Comparison of ENCODE assay signal across 13 cellular contexts in genomic region chr4:37872310-37872988, GRCh38. TPM values are rescaled to one million over a fixed set of nuclear protein-coding genes. Genes with fewer than 3 reads are reported as not detected.
DNase-seq lines count a peak whose midpoint lies in the region; ATAC-seq and TF ChIP-seq lines count a peak whose summit lies in the region.
"Had no signal": no experiment of that assay in that cellular context is flagged by ENCODE, and none has a peak within 500 bp of the region (broad histone marks: within the 10 kb centered on the region; RNA-seq: fewer than 3 reads in every experiment).

No MANE protein-coding gene starts in this region.

- no peak for TF ChIP-seq CTCF in activated CD8-positive, alpha-beta T cell treated with anti-CD3 and anti-CD28 coated beads for 36 hours (IDR thresholded peaks at IDR 0.05)

- DNase-seq in activated CD4-positive, alpha-beta T cell treated with anti-CD3 and anti-CD28 coated beads, Interleukin-2, amount 10 ng/mL, durations not matched to agents 7 days and 5 days: no peak
- DNase-seq in activated CD4-positive, alpha-beta T cell treated with anti-CD3 and anti-CD28 coated beads for 4 hours: no peak
- no peak for DNase-seq in activated CD8-positive, alpha-beta T cell treated with anti-CD3 and anti-CD28 coated beads for 36 hours
- no peak for DNase-seq in dedifferentiated amniotic fluid mesenchymal stem cell (ENCODE audit: extremely low spot score)
- DNase-seq in hepatic stellate cell (ENCODE audit: low spot score): no peak
- DNase-seq: dorsolateral prefrontal cortex, NCI-H1436, NCI-H510A treated with DMSO at 0.1 percent for 48 hours, ovary, testis had no signal

- H3K4me1 Mint-ChIP-seq in activated CD4-positive, alpha-beta T cell treated with anti-CD3 and anti-CD28 coated beads, Interleukin-2, amount 10 ng/mL, durations not matched to agents 7 days and 5 days: peaks cover 23% of the 10 kb centered on the region
- peaks cover 22% of the 10 kb centered on the region for H3K4me1 Mint-ChIP-seq in activated CD8-positive, alpha-beta T cell treated with anti-CD3 and anti-CD28 coated beads for 36 hours (ENCODE audit: low read depth)

- no peaks in the 10 kb centered on the region for H3K27me3 Mint-ChIP-seq in activated CD4-positive, alpha-beta T cell treated with anti-CD3 and anti-CD28 coated beads, Interleukin-2, amount 10 ng/mL, durations not matched to agents 7 days and 5 days
- H3K27me3 Mint-ChIP-seq in activated CD8-positive, alpha-beta T cell treated with anti-CD3 and anti-CD28 coated beads for 36 hours: no peaks in the 10 kb centered on the region

- CTCF ChIA-PET in activated CD4-positive, alpha-beta T cell treated with anti-CD3 and anti-CD28 coated beads, Interleukin-2, amount 10 ng/mL, durations not matched to agents 7 days and 5 days (lab: Charles Lee): interaction anchor here (1.2 kb wide), 1 partner anchor 13 kb away, joined by 4 read pairs; no protein-coding TSS in a partner anchor
- CTCF ChIA-PET in activated CD8-positive, alpha-beta T cell treated with anti-CD3 and anti-CD28 coated beads for 36 hours (lab: Charles Lee): no interaction called here

- H3K9ac ChIP-seq in rectal smooth muscle tissue (ENCODE audit: low read length): no peak overlapping the region

- intact Hi-C loops in activated CD8-positive, alpha-beta T cell treated with anti-CD3 and anti-CD28 coated beads for 36 hours (cut with micrococcal nuclease): no loop called here

- H3K36me3 Mint-ChIP-seq in activated CD4-positive, alpha-beta T cell treated with anti-CD3 and anti-CD28 coated beads, Interleukin-2, amount 10 ng/mL, durations not matched to agents 7 days and 5 days (ENCODE audit: low read depth): peaks cover 6% of the 10 kb centered on the region
- H3K36me3 Mint-ChIP-seq in activated CD8-positive, alpha-beta T cell treated with anti-CD3 and anti-CD28 coated beads for 36 hours (ENCODE audit: low read depth): peaks cover 19% of the 10 kb centered on the region

- H3K4me3 Mint-ChIP-seq in activated CD4-positive, alpha-beta T cell treated with anti-CD3 and anti-CD28 coated beads, Interleukin-2, amount 10 ng/mL, durations not matched to agents 7 days and 5 days: no peak overlapping the region
- no peak overlapping the region for H3K4me3 Mint-ChIP-seq in activated CD8-positive, alpha-beta T cell treated with anti-CD3 and anti-CD28 coated beads for 36 hours

- H3K27ac ChIP-seq in rectal smooth muscle tissue (ENCODE audit: low read depth, low read length): peak overlapping the region; percentile 45
- H3K27ac ChIP-seq: ovary, testis had no signal

- ATAC-seq in GM19468 (IDR thresholded peaks at IDR 0.05; ENCODE audit: extremely low read depth, unreplicated experiment): peak; percentile 52
- peak; percentile 68 for ATAC-seq in activated CD8-positive, alpha-beta T cell treated with anti-CD3 and anti-CD28 coated beads for 36 hours
- no peak for ATAC-seq in HG02798 (IDR thresholded peaks at IDR 0.05; ENCODE audit: poor library complexity, unreplicated experiment)

- H3K9me3 Mint-ChIP-seq in activated CD4-positive, alpha-beta T cell treated with anti-CD3 and anti-CD28 coated beads, Interleukin-2, amount 10 ng/mL, durations not matched to agents 7 days and 5 days: no peaks in the 10 kb centered on the region
- no peaks in the 10 kb centered on the region for H3K9me3 Mint-ChIP-seq in activated CD8-positive, alpha-beta T cell treated with anti-CD3 and anti-CD28 coated beads for 36 hours

- peak overlapping the region; percentile 48 for H3K27ac Mint-ChIP-seq in activated CD4-positive, alpha-beta T cell treated with anti-CD3 and anti-CD28 coated beads, Interleukin-2, amount 10 ng/mL, durations not matched to agents 7 days and 5 days
- no peak overlapping the region for H3K27ac Mint-ChIP-seq in activated CD8-positive, alpha-beta T cell treated with anti-CD3 and anti-CD28 coated beads for 36 hours

- H3K4me3 ChIP-seq in rectal smooth muscle tissue (ENCODE audit: low read length): no peak overlapping the region
- H3K4me3 ChIP-seq: dorsolateral prefrontal cortex, ovary, testis had no signal

- POLR2A ChIA-PET in activated CD4-positive, alpha-beta T cell treated with anti-CD3 and anti-CD28 coated beads, Interleukin-2, amount 10 ng/mL, durations not matched to agents 7 days and 5 days (lab: Charles Lee): no interaction called here
- POLR2A ChIA-PET in activated CD8-positive, alpha-beta T cell treated with anti-CD3 and anti-CD28 coated beads for 36 hours (lab: Charles Lee): interaction anchor here (1.0 kb wide), 1 partner anchor 12 kb away, joined by 3 read pairs; no protein-coding TSS in a partner anchor

- H3K4me1 ChIP-seq in rectal smooth muscle tissue (ENCODE audit: control insufficient read depth, insufficient read depth, low read length): peaks cover 23% of the 10 kb centered on the region
- H3K4me1 ChIP-seq: testis had no signal

- no peaks in the 10 kb centered on the region for H3K36me3 ChIP-seq in rectal smooth muscle tissue (ENCODE audit: control insufficient read depth, insufficient read depth, low read length)
- H3K36me3 ChIP-seq: ovary had no signal

- no peaks in the 10 kb centered on the region for H3K27me3 ChIP-seq in rectal smooth muscle tissue (ENCODE audit: control insufficient read depth, insufficient read depth, low read length)
- H3K27me3 ChIP-seq: dorsolateral prefrontal cortex, ovary, testis had no signal

RNA-seq across cellular contexts. Expression of gene TBC1D1, which starts 18.4 kb away (rescaled TPM):
- 10 to 100 TPM; 73.9 to 99.1 TPM for total RNA-seq in activated CD4-positive, alpha-beta T cell treated with anti-CD3 and anti-CD28 coated beads, Interleukin-2, amount 10 ng/mL, durations not matched to agents 7 days and 5 days
- 10 to 100 TPM; 79.4 to 91.4 TPM for total RNA-seq in activated CD8-positive, alpha-beta T cell treated with anti-CD3 and anti-CD28 coated beads for 36 hours

RNA-seq across cellular contexts. Expression of gene PGM2, which starts 46.0 kb away (rescaled TPM):
- 10 to 100 TPM; 40.4 to 44.2 TPM for total RNA-seq in activated CD4-positive, alpha-beta T cell treated with anti-CD3 and anti-CD28 coated beads, Interleukin-2, amount 10 ng/mL, durations not matched to agents 7 days and 5 days
- total RNA-seq in activated CD8-positive, alpha-beta T cell treated with anti-CD3 and anti-CD28 coated beads for 36 hours: 10 to 100 TPM; 63.0 to 67.6 TPM
